15 cellular contexts compared by ENCODE assay signal in the genomic region with DNA sequence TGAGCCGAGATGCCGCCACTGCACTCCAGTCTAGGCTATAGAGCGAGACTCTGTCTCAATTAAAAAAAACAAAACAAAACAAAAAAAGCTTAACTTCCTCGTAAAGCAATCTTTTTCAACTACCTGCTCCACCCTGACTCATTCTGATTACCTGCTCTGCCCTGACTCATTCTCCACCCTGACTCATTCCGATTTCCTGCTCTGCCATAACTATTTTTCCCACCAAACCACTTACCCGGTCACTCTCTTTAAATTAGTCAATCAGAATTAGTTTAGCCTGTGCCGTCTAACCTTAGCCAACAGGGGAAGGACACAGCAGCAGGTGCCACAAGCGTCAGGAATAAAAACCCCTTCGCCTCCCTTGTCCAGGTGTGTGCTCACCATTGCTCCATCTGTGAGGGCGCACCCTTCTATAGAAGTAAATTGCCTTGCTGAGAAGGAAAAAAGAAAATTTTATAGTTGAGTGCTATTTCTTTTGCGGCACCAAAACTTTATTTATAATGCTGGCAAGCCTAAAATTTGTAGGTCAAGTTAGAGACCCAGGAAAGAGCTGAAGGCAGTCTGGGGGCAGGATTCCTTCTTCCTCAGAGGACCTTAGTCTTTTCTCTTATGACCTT. TPM values are rescaled to one million over a fixed set of nuclear protein-coding genes. Genes with fewer than 3 reads are reported as not detected.
DNase-seq lines count a peak whose midpoint lies in the region; ATAC-seq, FAIRE-seq and TF ChIP-seq lines count a peak whose summit lies in the region.
"Had no signal": no experiment of that assay in that cellular context is flagged by ENCODE, and none has a peak within 500 bp of the region (broad histone marks: within the 10 kb centered on the region; RNA-seq: fewer than 3 reads in every experiment).

No MANE protein-coding gene starts in this region.

- H3K4me2 ChIP-seq in astrocyte (ENCODE audit: low read length), result no peak overlapping the region

- H3K27me3 Mint-ChIP-seq in astrocyte (ENCODE audit: low read depth, unreplicated experiment), result peaks cover 1% of the 10 kb centered on the region
- no peaks in the 10 kb centered on the region for H3K27me3 Mint-ChIP-seq in natural killer cell treated with Interleukin-12 subunit alpha and Interleukin-12 subunit beta and Interleukin-15 and Interleukin-18, amount 100 ng/mL, for 72 hours
- H3K27me3 Mint-ChIP-seq: central memory CD8-positive, alpha-beta T cell had no signal

- FAIRE-seq in astrocyte (lab: Jason Lieb, UNC), result no peak
- FAIRE-seq: A204.1 had no signal

- peak overlapping the region; percentile 73 for H3K4me3 Mint-ChIP-seq in astrocyte (ENCODE audit: unreplicated experiment)
- H3K4me3 Mint-ChIP-seq in natural killer cell treated with Interleukin-12 subunit alpha and Interleukin-12 subunit beta and Interleukin-15 and Interleukin-18, amount 100 ng/mL, for 72 hours, result peak overlapping the region; percentile 88

- no peaks in the 10 kb centered on the region for H4K20me1 ChIP-seq in astrocyte (ENCODE audit: insufficient read depth, low read length)

- no peak overlapping the region for H3K27ac Mint-ChIP-seq in astrocyte (ENCODE audit: unreplicated experiment)
- no peak overlapping the region for H3K27ac Mint-ChIP-seq in natural killer cell treated with Interleukin-12 subunit alpha and Interleukin-12 subunit beta and Interleukin-15 and Interleukin-18, amount 100 ng/mL, for 72 hours

- H3K9me3 ChIP-seq in astrocyte (ENCODE audit: insufficient read depth, low read depth, low read length), result peaks cover 13% of the 10 kb centered on the region

- no peak for TF ChIP-seq CTCF in astrocyte (IDR thresholded peaks at IDR 0.05; ENCODE audit: insufficient read depth, low read depth, low read length)
- no peak for TF ChIP-seq CTCF in coronary artery (IDR thresholded peaks at IDR 0.05)

- H3K9ac ChIP-seq in astrocyte (ENCODE audit: low read length), result no peak overlapping the region

- peaks cover 9% of the 10 kb centered on the region for H3K79me2 ChIP-seq in astrocyte (ENCODE audit: insufficient read depth, low read length)

- no peak for ATAC-seq in natural killer cell treated with Interleukin-12 subunit alpha and Interleukin-12 subunit beta and Interleukin-15 and Interleukin-18, amount 100 ng/mL, for 72 hours
- ATAC-seq: left cardiac atrium had no signal

- H3K4me3 ChIP-seq in astrocyte (ENCODE audit: insufficient read depth, low read depth, low read length) (no peak overlapping the region), coronary artery (no peak overlapping the region)

- no peaks in the 10 kb centered on the region for H3K36me3 ChIP-seq in astrocyte (ENCODE audit: insufficient read depth, low read length)

- no peak overlapping the region for H2AFZ ChIP-seq in astrocyte (ENCODE audit: low read depth, low read length)

- DNase-seq in activated CD4-positive, alpha-beta T cell treated with anti-CD3 and anti-CD28 coated beads for 48 hours, result peak; percentile 8
- DNase-seq in activated CD4-positive, alpha-beta T cell treated with anti-CD3 and anti-CD28 coated beads for 1 hour, result no peak
- DNase-seq in HT1080 (ENCODE audit: low read depth), result peak; percentile 72
- no peak for DNase-seq in astrocyte (ENCODE audit: low read depth)
- DNase-seq in natural killer cell treated with Interleukin-12 subunit alpha and Interleukin-12 subunit beta and Interleukin-15 and Interleukin-18, amount 100 ng/mL, for 72 hours (ENCODE audit: low spot score), result no peak
- DNase-seq in stimulated activated CD8-positive, alpha-beta memory T cell treated with anti-CD3 and anti-CD28 coated beads, Interleukin-4, amount 100 ng/mL, for 48 hours, result no peak
- DNase-seq in NCI-H1417 (lab: John Stamatoyannopoulos, UW), result no peak
- no peak for DNase-seq in coronary artery (ENCODE audit: low spot score)
- DNase-seq: activated CD4-positive, CD25-positive, alpha-beta regulatory T cell treated with anti-CD3 and anti-CD28 coated beads, Interleukin-2, amount 50 U/mL, for 72 hours; KBM-7; left cardiac atrium; NCI-H1694 treated with DMSO at 0.1 percent for 48 hours; NCI-H526 treated with DMSO at 0.1 percent for 48 hours had no signal

- no peaks in the 10 kb centered on the region for H3K27me3 ChIP-seq in astrocyte (ENCODE audit: insufficient read depth, low read length)

- H3K36me3 Mint-ChIP-seq in astrocyte (ENCODE audit: low read depth, unreplicated experiment), result peaks cover 6% of the 10 kb centered on the region
- H3K36me3 Mint-ChIP-seq in natural killer cell treated with Interleukin-12 subunit alpha and Interleukin-12 subunit beta and Interleukin-15 and Interleukin-18, amount 100 ng/mL, for 72 hours, result peaks cover 13% of the 10 kb centered on the region

- peaks cover 17% of the 10 kb centered on the region for H3K9me3 Mint-ChIP-seq in astrocyte (ENCODE audit: unreplicated experiment)
- no peaks in the 10 kb centered on the region for H3K9me3 Mint-ChIP-seq in natural killer cell treated with Interleukin-12 subunit alpha and Interleukin-12 subunit beta and Interleukin-15 and Interleukin-18, amount 100 ng/mL, for 72 hours
- H3K9me3 Mint-ChIP-seq: central memory CD8-positive, alpha-beta T cell had no signal

- H3K4me1 Mint-ChIP-seq in astrocyte (ENCODE audit: low read depth, unreplicated experiment), result peaks cover 8% of the 10 kb centered on the region
- H3K4me1 Mint-ChIP-seq in natural killer cell treated with Interleukin-12 subunit alpha and Interleukin-12 subunit beta and Interleukin-15 and Interleukin-18, amount 100 ng/mL, for 72 hours (ENCODE audit: low read depth in 2 of 2), result peaks cover 7 to 13% of the 10 kb centered on the region in 2 donors

- H3K27ac ChIP-seq in astrocyte (ENCODE audit: low read depth, low read length) (no peak overlapping the region), coronary artery (no peak overlapping the region)

- H3K4me1 ChIP-seq in astrocyte (ENCODE audit: insufficient read depth, low read length), result peaks cover 11% of the 10 kb centered on the region

RNA-seq across cellular contexts. Expression of gene IFT88, which starts 1.7 kb away (rescaled TPM):
- total RNA-seq in HT1080 (2014; rRNA removed; shearing (Covaris generic)), result 7.9 and 8.0 TPM in 2 replicates
- polyA plus RNA-seq in HT1080 (2015; cell fraction: cytosol; rRNA removed), result 10.2 and 10.4 TPM in 2 replicates
- polyA plus RNA-seq in HT1080 (2015; cell fraction: nucleus; rRNA removed), result 15.5 and 23.2 TPM in 2 replicates
- total RNA-seq in astrocyte, result 7.6 and 8.0 TPM in 2 replicates
- total RNA-seq in natural killer cell treated with Interleukin-12 subunit alpha and Interleukin-12 subunit beta and Interleukin-15 and Interleukin-18, amount 100 ng/mL, for 72 hours, result 10 to 100 TPM in 1 of 2 donors, 1 to 10 TPM in 1; 4.0 to 10.7 TPM

RNA-seq across cellular contexts. Expression of gene CRYL1, which starts 39.6 kb away (rescaled TPM):
- 8.8 and 13.5 TPM in 2 replicates for total RNA-seq in HT1080 (2014; rRNA removed; shearing (Covaris generic))
- polyA plus RNA-seq in HT1080 (2015; cell fraction: cytosol; rRNA removed), result 24.5 and 24.6 TPM in 2 replicates
- polyA plus RNA-seq in HT1080 (2015; cell fraction: nucleus; rRNA removed), result 11.5 and 12.3 TPM in 2 replicates
- total RNA-seq in astrocyte, result 3.7 and 4.0 TPM in 2 replicates
- 1 to 10 TPM; 5.2 to 9.0 TPM for total RNA-seq in natural killer cell treated with Interleukin-12 subunit alpha and Interleukin-12 subunit beta and Interleukin-15 and Interleukin-18, amount 100 ng/mL, for 72 hours

Comparison
In these comparisons a context has a peak if more than half of its experiments do, and no peak if none do; other contexts are left out.
1. DNase-seq: peak in activated CD4-positive, alpha-beta T cell treated with anti-CD3 and anti-CD28 coated beads for 48 hours (single experiment) and HT1080 (single experiment); none in activated CD4-positive, alpha-beta T cell treated with anti-CD3 and anti-CD28 coated beads for 1 hour (single experiment), astrocyte (single experiment), natural killer cell treated with Interleukin-12 subunit alpha and Interleukin-12 subunit beta and Interleukin-15 and Interleukin-18, amount 100 ng/mL, for 72 hours (single experiment), stimulated activated CD8-positive, alpha-beta memory T cell treated with anti-CD3 and anti-CD28 coated beads, Interleukin-4, amount 100 ng/mL, for 48 hours (single experiment), NCI-H1417 (0 of 3) and coronary artery (single experiment).